14 cellular contexts compared by ENCODE assay signal in genomic region chr9:105067895-105068580, GRCh38.
DNase-seq lines count a peak whose midpoint lies in the region; ATAC-seq and TF ChIP-seq lines count a peak whose summit lies in the region.
"Had no signal": no experiment of that assay in that cellular context is flagged by ENCODE, and none has a peak within 500 bp of the region (broad histone marks: within the 10 kb centered on the region; RNA-seq: fewer than 3 reads in every experiment).

No MANE protein-coding gene starts in this region.

- ATAC-seq in HG03342 (IDR thresholded peaks at IDR 0.05; ENCODE audit: unreplicated experiment) = no peak
- ATAC-seq in HG03432 (IDR thresholded peaks at IDR 0.05; ENCODE audit: unreplicated experiment) = no peak
- ATAC-seq in HG03175 (IDR thresholded peaks at IDR 0.05; ENCODE audit: unreplicated experiment) = no peak
- no peak for ATAC-seq in HG03571 (IDR thresholded peaks at IDR 0.05; ENCODE audit: unreplicated experiment)
- ATAC-seq: left cardiac atrium had no signal

- TF ChIP-seq CTCF in fibroblast of pulmonary artery (IDR thresholded peaks at IDR 0.05; ENCODE audit: low read length, missing control alignments) = no peak

- DNase-seq in AG08395 (ENCODE audit: low spot score) (peak; percentile 50), HCEC 1CT (peak; percentile 73), RKO (ENCODE audit: low spot score) (peak; percentile 62), fibroblast of pulmonary artery (ENCODE audit: low read depth) (peak; percentile 44)
- DNase-seq: activated CD4-positive, CD25-positive, alpha-beta regulatory T cell treated with anti-CD3 and anti-CD28 coated beads, Interleukin-2, amount 50 U/mL, for 72 hours; activated T-cell treated with anti-CD3 and anti-CD28 coated beads, Interleukin-2, amount 50 U/mL, for 1 hour; adrenal gland; DND-41; left cardiac atrium; NCI-H2227 treated with DMSO at 0.1 percent for 48 hours had no signal

- no peak overlapping the region for H3K4me3 ChIP-seq in fibroblast of pulmonary artery (replicated peaks; ENCODE audit: low read depth, low read length)
- H3K4me3 ChIP-seq: adrenal gland had no signal
